Comparison of ENCODE assay signal across 7 cellular contexts in genomic region chr17:16905792-16906191, GRCh38.
DNase-seq lines count a peak whose midpoint lies in the region; FAIRE-seq and TF ChIP-seq lines count a peak whose summit lies in the region.
"Not testable (repeated sequence)": the region's sequence is repeated elsewhere in the genome, so short reads cannot be mapped to it uniquely, and the experiment has no call there.

No MANE protein-coding gene starts in this region.

- not testable (repeated sequence) for H3K27me3 Mint-ChIP-seq in activated naive CD4-positive, alpha-beta T cell treated with anti-CD3 and anti-CD28 coated beads, Interleukin-2, amount 50 U/mL, for 24 hours

- peak overlapping the region; percentile 16 for H3K4me2 ChIP-seq in osteoblast (ENCODE audit: insufficient read depth, low read length)

- H3K27ac ChIP-seq in osteoblast (ENCODE audit: low read depth, low read length): peak overlapping the region; percentile 63

- H3K36me3 ChIP-seq in osteoblast (ENCODE audit: insufficient read depth, low read length): not testable (repeated sequence)

- not testable (repeated sequence) for H3K9me3 Mint-ChIP-seq in activated naive CD4-positive, alpha-beta T cell treated with anti-CD3 and anti-CD28 coated beads, Interleukin-2, amount 50 U/mL, for 24 hours

- TF ChIP-seq CTCF in choroid plexus epithelial cell (conservative IDR thresholded peaks at IDR 0.05; ENCODE audit: low read depth, low read length); fibroblast of villous mesenchyme (IDR thresholded peaks at IDR 0.05; ENCODE audit: insufficient read depth, low read depth, low read length); osteoblast (IDR thresholded peaks at IDR 0.05; ENCODE audit: extremely low read depth, low read depth, low read length): not testable (repeated sequence)

- H3K4me3 ChIP-seq in choroid plexus epithelial cell (ENCODE audit: low read depth, low read length); fibroblast of villous mesenchyme (ENCODE audit: low read depth, low read length); osteoblast (ENCODE audit: insufficient read depth, low read length): not testable (repeated sequence)

- H3K4me1 ChIP-seq in osteoblast (ENCODE audit: insufficient read depth, low read length): peaks cover 28% of the 10 kb centered on the region

- DNase-seq in DMS53 treated with DMSO at 0.1 percent for 48 hours (lab: John Stamatoyannopoulos, UW; ENCODE audit: unreplicated experiment): peak; percentile 17
- DNase-seq in HS-27A (ENCODE audit: low read depth): peak; percentile 90
- peak; percentile 32 for DNase-seq in RCC 7860 (ENCODE audit: low spot score)
- peak; percentile 93 for DNase-seq in choroid plexus epithelial cell (ENCODE audit: low read depth)
- peak; percentile 89 for DNase-seq in fibroblast of villous mesenchyme (ENCODE audit: low read depth)
- not testable (repeated sequence) for DNase-seq in osteoblast (ENCODE audit: insufficient read length, low spot score, missing footprints)

- peaks cover 13% of the 10 kb centered on the region for H3K27me3 ChIP-seq in osteoblast (ENCODE audit: insufficient read depth, low read length)

- H3K79me2 ChIP-seq in osteoblast (ENCODE audit: insufficient read depth, low read length): not testable (repeated sequence)

- H3K9me3 ChIP-seq in osteoblast (ENCODE audit: low read depth, low read length): not testable (repeated sequence)

- not testable (repeated sequence) for H3K36me3 Mint-ChIP-seq in activated naive CD4-positive, alpha-beta T cell treated with anti-CD3 and anti-CD28 coated beads, Interleukin-2, amount 50 U/mL, for 24 hours

- peak; percentile 77 for FAIRE-seq in RCC 7860 (lab: Jason Lieb, UNC)

- not testable (repeated sequence) for H3K27ac Mint-ChIP-seq in activated naive CD4-positive, alpha-beta T cell treated with anti-CD3 and anti-CD28 coated beads, Interleukin-2, amount 50 U/mL, for 24 hours

- H3K4me3 Mint-ChIP-seq in activated naive CD4-positive, alpha-beta T cell treated with anti-CD3 and anti-CD28 coated beads, Interleukin-2, amount 50 U/mL, for 24 hours: peak overlapping the region; percentile 20

- H2AFZ ChIP-seq in osteoblast (ENCODE audit: low read length): not testable (repeated sequence)

- H4K20me1 ChIP-seq in osteoblast (ENCODE audit: insufficient read depth, low read length): not testable (repeated sequence)

- peaks cover 39% of the 10 kb centered on the region for H3K4me1 Mint-ChIP-seq in activated naive CD4-positive, alpha-beta T cell treated with anti-CD3 and anti-CD28 coated beads, Interleukin-2, amount 50 U/mL, for 24 hours
